Comparison of ENCODE assay signal across 8 cellular contexts in genomic region chrX:40104649-40105015, GRCh38. TPM values are rescaled to one million over a fixed set of nuclear protein-coding genes. Genes with fewer than 3 reads are reported as not detected.
A peak's percentile ranks its signal among the peaks of the same experiment; 100 is the strongest.
DNase-seq lines count a peak whose midpoint lies in the region; ATAC-seq and TF ChIP-seq lines count a peak whose summit lies in the region.

No MANE protein-coding gene starts in this region.

- peak overlapping the region in 9 of 10 donors; percentile 43 to 63 (median 59) for H3K4me3 ChIP-seq in heart right ventricle
- peak overlapping the region; percentile 57 to 79 (median 66) for H3K4me3 ChIP-seq in gastrocnemius medialis

- TF ChIP-seq POLR2A in gastrocnemius medialis (IDR thresholded peaks at IDR 0.05), result no peak

- H3K4me1 ChIP-seq in heart right ventricle, result peaks cover 2 to 48% (median 33%) of the 10 kb centered on the region in 9 donors
- H3K4me1 ChIP-seq in gastrocnemius medialis, result peaks cover 9 to 12% of the 10 kb centered on the region in 2 donors

- in situ Hi-C loops in gastrocnemius medialis (cut with MboI; ENCODE audit: low sequenced_read_pairs in 4 of 4), result no loop called here

- H3K9me3 Mint-ChIP-seq in WTC11, result no peaks in the 10 kb centered on the region

- POLR2A ChIA-PET in WTC11 (lab: Charles Lee), result interaction anchor here (1.0 to 2.6 kb wide), 4 partner anchors 11 to 63 kb away, joined by 4 to 17 read pairs (median 5); no protein-coding TSS in a partner anchor

- CTCF ChIA-PET in WTC11 (lab: Charles Lee), result interaction anchor here (0.7 kb wide), 1 partner anchor 42 kb away, joined by 3 read pairs; no protein-coding TSS in a partner anchor

- DNase-seq in NOMO-1 treated with DMSO at 0.1 percent for 48 hours (lab: John Stamatoyannopoulos, UW; ENCODE audit: unreplicated experiment) (peak; percentile 2), NOMO-1 (lab: John Stamatoyannopoulos, UW; ENCODE audit: unreplicated experiment in 2 of 2) (no peak), WTC11 (ENCODE audit: low spot score) (no peak), heart right ventricle (peak; percentile 40 to 50), gastrocnemius medialis (peak in 1 of 2 donors; percentile 51), DMS79 treated with DMSO at 0.1 percent for 48 hours (lab: John Stamatoyannopoulos, UW) (no peak)

- peaks cover 23% of the 10 kb centered on the region for H3K4me1 Mint-ChIP-seq in WTC11

- H3K27ac ChIP-seq in heart right ventricle, result peak overlapping the region; percentile 85 to 95 (median 92)
- peak overlapping the region; percentile 86 to 95 (median 92) for H3K27ac ChIP-seq in gastrocnemius medialis

- peak overlapping the region; percentile 71 for H3K4me3 Mint-ChIP-seq in WTC11

- peaks cover 44% of the 10 kb centered on the region for H3K27me3 Mint-ChIP-seq in WTC11 (ENCODE audit: low read depth)

- H3K9me3 ChIP-seq in heart right ventricle (peaks cover 0 to 6% (median 0%) of the 10 kb centered on the region in 11 donors), gastrocnemius medialis (no peaks in the 10 kb centered on the region)

- H3K27ac Mint-ChIP-seq in WTC11, result no peak overlapping the region

- intact Hi-C loops in heart right ventricle (cut with DNase I) (loop anchor here in 9 of 10 donors (2.0 to 10.0 kb wide), 11 partner anchors 43 to 290 kb away; no protein-coding TSS in a partner anchor), gastrocnemius medialis (cut with DNase I; ENCODE audit: low total_unique reads) (no loop called here)

- TF ChIP-seq CTCF in WTC11 (IDR thresholded peaks at IDR 0.05) (no peak), heart right ventricle (IDR thresholded peaks at IDR 0.05) (no peak), gastrocnemius medialis (IDR thresholded peaks at IDR 0.05 in 4 of 5, conservative IDR thresholded peaks at IDR 0.05 in 1 of 5) (no peak)

- H3K36me3 ChIP-seq in heart right ventricle (no peaks in the 10 kb centered on the region), gastrocnemius medialis (no peaks in the 10 kb centered on the region)

- peak; percentile 37 for ATAC-seq in HG02885 (IDR thresholded peaks at IDR 0.05; ENCODE audit: poor library complexity, unreplicated experiment)
- no peak for ATAC-seq in WTC11
- ATAC-seq in heart right ventricle, result peak in 5 of 8 donors; percentile 4 to 46 (median 16)
- ATAC-seq in gastrocnemius medialis, result peak; percentile 5
- ATAC-seq in HG03108 (IDR thresholded peaks at IDR 0.05; ENCODE audit: unreplicated experiment), result no peak

- WGBS in heart right ventricle, 2 donors, result 1 to 3% methylated on average over 19 to 39 of the region's 39 CpGs

- H3K27me3 ChIP-seq in heart right ventricle (peaks cover 0 to 98% (median 0%) of the 10 kb centered on the region in 7 donors), gastrocnemius medialis (peaks cover 0 to 21% (median 15%) of the 10 kb centered on the region in 3 donors)

- H3K36me3 Mint-ChIP-seq in WTC11, result no peaks in the 10 kb centered on the region

TF ChIP-seq in WTC11, 78 proteins besides CTCF, POLR2A, EP300 and RAD21 (continues in another document):
- no peak for TF ChIP-seq CREM (CRISPR knock-in tag; IDR thresholded peaks at IDR 0.05)
- TF ChIP-seq OVOL2 (CRISPR knock-in tag; IDR thresholded peaks at IDR 0.05; ENCODE audit: borderline replicate concordance), result no peak
- TF ChIP-seq ERG (CRISPR knock-in tag; IDR thresholded peaks at IDR 0.05), result no peak
- TF ChIP-seq JUN (CRISPR knock-in tag; IDR thresholded peaks at IDR 0.05), result no peak
- no peak for TF ChIP-seq ZNF219 (CRISPR knock-in tag; IDR thresholded peaks at IDR 0.05; ENCODE audit: borderline replicate concordance)
- no peak for TF ChIP-seq JAZF1 (CRISPR knock-in tag; IDR thresholded peaks at IDR 0.05)
- TF ChIP-seq ZNF423 (CRISPR knock-in tag; IDR thresholded peaks at IDR 0.05), result no peak
- TF ChIP-seq, protein P1, sequence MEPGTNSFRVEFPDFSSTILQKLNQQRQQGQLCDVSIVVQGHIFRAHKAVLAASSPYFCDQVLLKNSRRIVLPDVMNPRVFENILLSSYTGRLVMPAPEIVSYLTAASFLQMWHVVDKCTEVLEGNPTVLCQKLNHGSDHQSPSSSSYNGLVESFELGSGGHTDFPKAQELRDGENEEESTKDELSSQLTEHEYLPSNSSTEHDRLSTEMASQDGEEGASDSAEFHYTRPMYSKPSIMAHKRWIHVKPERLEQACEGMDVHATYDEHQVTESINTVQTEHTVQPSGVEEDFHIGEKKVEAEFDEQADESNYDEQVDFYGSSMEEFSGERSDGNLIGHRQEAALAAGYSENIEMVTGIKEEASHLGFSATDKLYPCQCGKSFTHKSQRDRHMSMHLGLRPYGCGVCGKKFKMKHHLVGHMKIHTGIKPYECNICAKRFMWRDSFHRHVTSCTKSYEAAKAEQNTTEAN (CRISPR knock-in tag; IDR thresholded peaks at IDR 0.05), result no peak
- TF ChIP-seq CREB1 (CRISPR knock-in tag; IDR thresholded peaks at IDR 0.05), result no peak
- TF ChIP-seq NR3C1 (CRISPR knock-in tag; conservative IDR thresholded peaks at IDR 0.05; ENCODE audit: low read depth), result no peak
- TF ChIP-seq FOXP4 (CRISPR knock-in tag; IDR thresholded peaks at IDR 0.05), result no peak
- no peak for TF ChIP-seq ZNF121 (CRISPR knock-in tag; IDR thresholded peaks at IDR 0.05)
- TF ChIP-seq, protein P2, sequence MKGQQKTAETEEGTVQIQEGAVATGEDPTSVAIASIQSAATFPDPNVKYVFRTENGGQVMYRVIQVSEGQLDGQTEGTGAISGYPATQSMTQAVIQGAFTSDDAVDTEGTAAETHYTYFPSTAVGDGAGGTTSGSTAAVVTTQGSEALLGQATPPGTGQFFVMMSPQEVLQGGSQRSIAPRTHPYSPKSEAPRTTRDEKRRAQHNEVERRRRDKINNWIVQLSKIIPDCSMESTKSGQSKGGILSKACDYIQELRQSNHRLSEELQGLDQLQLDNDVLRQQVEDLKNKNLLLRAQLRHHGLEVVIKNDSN (CRISPR knock-in tag; IDR thresholded peaks at IDR 0.05), result no peak
- TF ChIP-seq ZNF138 (CRISPR knock-in tag; conservative IDR thresholded peaks at IDR 0.05), result no peak
- TF ChIP-seq HMGXB4 (CRISPR knock-in tag; IDR thresholded peaks at IDR 0.05), result no peak

RNA-seq across cellular contexts. Expression of gene BCOR, which starts 6.9 kb away (rescaled TPM):
- total RNA-seq in WTC11 (2021) (41.1 to 44.5 TPM (median 43.1 TPM) in 3 replicates), heart right ventricle (10 to 100 TPM; 12.4 to 27.2 (median 19.9) TPM), gastrocnemius medialis (10 to 100 TPM in 3 of 4 donors, 1 to 10 TPM in 1; 6.5 to 43.8 (median 18.4) TPM)
- polyA plus RNA-seq in heart right ventricle, result 10 to 100 TPM in 1 of 2 donors, 1 to 10 TPM in 1; 9.1 to 10.5 TPM

Comparison
In these comparisons a context has a peak if more than half of its experiments do, and no peak if none do; other contexts are left out.
1. DNase-seq: peak in NOMO-1 treated with DMSO at 0.1 percent for 48 hours (single experiment) and heart right ventricle (2 of 2); none in NOMO-1 (0 of 2), WTC11 (single experiment) and DMS79 treated with DMSO at 0.1 percent for 48 hours (single experiment).
2. ATAC-seq: peak in HG02885 (single experiment), heart right ventricle (5 of 8) and gastrocnemius medialis (2 of 2); none in WTC11 (single experiment) and HG03108 (single experiment).